ENCODE assay signal across 9 cellular contexts in the genomic region with DNA sequence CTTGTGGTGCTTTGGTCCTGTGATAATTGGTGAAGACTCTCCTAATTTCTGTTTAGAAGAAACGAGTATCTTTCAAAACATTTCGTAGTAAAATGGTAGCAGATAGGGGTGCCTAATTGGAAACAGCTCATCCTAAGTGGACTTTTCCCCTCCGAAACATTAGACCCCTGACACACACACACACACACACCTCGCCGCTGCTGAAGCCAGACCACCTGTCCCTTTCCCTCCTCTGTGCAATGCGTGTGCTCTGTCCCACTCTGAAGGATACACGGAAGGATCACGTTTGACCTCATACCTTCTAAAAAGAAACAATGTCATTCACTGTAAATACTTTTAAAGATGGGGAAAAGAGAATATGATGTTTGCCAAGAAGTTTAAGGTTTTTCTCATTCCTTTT.
"Had no signal": no experiment of that assay in that cellular context is flagged by ENCODE, and none has a peak within 500 bp of the region (broad histone marks: within the 10 kb centered on the region; RNA-seq: fewer than 3 reads in every experiment).

No MANE protein-coding gene starts in this region.

- H2AFZ ChIP-seq: GM23248 had no signal

- H3K27ac Mint-ChIP-seq: HFFc6, IgD-negative memory B cell had no signal

- H3K27ac ChIP-seq: GM23248, HL-60 had no signal

- FAIRE-seq: HepG2 had no signal

- H3K9me3 ChIP-seq: HAP-1 had no signal

- H3K4me1 Mint-ChIP-seq: IgD-negative memory B cell had no signal

- H3K4me3 Mint-ChIP-seq: HFFc6, IgD-negative memory B cell had no signal

- DNase-seq: GM23248, GOT3, HFFc6, KBM-7 had no signal

- ATAC-seq: HCT116 had no signal

- H3K36me3 ChIP-seq: HAP-1 had no signal

- H3K4me3 ChIP-seq: GM23248, HAP-1 had no signal
